Comparison of ENCODE assay signal across 1 cellular context in the genomic region with DNA sequence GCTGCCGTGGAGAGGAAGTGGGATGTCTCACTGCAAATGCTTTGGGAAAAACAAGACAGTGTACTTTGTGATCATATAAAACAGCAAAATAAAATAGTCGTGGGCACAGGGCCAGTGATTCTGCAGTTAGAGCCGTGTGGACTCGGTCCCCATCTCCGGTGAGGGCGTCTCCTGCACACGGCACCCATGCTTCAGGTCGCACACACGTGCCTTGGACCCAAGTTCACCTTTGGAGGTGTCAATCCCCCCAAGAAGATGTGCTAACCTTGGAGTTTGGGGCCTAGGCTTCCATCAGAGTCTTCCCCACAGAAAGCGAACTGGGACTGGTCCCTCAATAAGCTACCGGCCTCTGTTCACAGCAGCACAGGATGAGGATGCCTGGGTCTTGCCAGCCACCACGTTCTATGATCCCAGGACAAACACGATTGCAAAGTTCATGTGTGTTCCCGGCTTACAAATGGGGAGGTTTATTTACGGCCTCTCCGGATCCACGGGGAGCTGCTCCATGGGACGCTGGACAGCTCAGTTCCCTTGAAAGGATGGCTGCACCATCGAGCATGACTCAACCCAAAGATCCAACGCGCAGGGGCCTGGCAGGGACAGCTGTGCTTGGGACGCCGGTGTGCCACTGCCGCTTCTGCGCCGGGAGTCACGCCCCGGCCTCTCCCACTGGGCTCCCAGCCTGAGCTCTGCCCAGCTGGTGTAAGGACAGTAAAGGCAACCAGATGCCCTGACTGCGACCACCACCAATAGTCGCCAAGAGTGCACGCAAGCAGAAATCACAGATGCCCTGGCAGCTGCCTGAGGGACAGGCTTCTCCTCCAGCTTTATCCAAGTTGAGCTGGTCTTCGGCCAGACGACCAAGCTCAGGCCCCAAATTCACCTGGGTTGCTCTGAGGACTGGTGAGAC.
TF ChIP-seq lines count a peak whose summit lies in the region.

No MANE protein-coding gene starts in this region.

TF ChIP-seq in GM23338, 12 proteins besides CTCF, POLR2A, EP300 and RAD21 (continued from another document):
- TF ChIP-seq CREB1 (CRISPR knock-in tag; IDR thresholded peaks at IDR 0.05; ENCODE audit: low read depth) = no peak
- TF ChIP-seq ZNF114 (CRISPR knock-in tag; IDR thresholded peaks at IDR 0.05) = no peak
- TF ChIP-seq POLR2AphosphoS5 (IDR thresholded peaks at IDR 0.05; ENCODE audit: low read depth) = no peak
- TF ChIP-seq, protein P1, sequence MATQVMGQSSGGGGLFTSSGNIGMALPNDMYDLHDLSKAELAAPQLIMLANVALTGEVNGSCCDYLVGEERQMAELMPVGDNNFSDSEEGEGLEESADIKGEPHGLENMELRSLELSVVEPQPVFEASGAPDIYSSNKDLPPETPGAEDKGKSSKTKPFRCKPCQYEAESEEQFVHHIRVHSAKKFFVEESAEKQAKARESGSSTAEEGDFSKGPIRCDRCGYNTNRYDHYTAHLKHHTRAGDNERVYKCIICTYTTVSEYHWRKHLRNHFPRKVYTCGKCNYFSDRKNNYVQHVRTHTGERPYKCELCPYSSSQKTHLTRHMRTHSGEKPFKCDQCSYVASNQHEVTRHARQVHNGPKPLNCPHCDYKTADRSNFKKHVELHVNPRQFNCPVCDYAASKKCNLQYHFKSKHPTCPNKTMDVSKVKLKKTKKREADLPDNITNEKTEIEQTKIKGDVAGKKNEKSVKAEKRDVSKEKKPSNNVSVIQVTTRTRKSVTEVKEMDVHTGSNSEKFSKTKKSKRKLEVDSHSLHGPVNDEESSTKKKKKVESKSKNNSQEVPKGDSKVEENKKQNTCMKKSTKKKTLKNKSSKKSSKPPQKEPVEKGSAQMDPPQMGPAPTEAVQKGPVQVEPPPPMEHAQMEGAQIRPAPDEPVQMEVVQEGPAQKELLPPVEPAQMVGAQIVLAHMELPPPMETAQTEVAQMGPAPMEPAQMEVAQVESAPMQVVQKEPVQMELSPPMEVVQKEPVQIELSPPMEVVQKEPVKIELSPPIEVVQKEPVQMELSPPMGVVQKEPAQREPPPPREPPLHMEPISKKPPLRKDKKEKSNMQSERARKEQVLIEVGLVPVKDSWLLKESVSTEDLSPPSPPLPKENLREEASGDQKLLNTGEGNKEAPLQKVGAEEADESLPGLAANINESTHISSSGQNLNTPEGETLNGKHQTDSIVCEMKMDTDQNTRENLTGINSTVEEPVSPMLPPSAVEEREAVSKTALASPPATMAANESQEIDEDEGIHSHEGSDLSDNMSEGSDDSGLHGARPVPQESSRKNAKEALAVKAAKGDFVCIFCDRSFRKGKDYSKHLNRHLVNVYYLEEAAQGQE (IDR thresholded peaks at IDR 0.05; ENCODE audit: unreplicated experiment) = no peak
- TF ChIP-seq EZH2phosphoT487 (IDR thresholded peaks at IDR 0.05; ENCODE audit: unreplicated experiment) = no peak
- TF ChIP-seq, protein P2, sequence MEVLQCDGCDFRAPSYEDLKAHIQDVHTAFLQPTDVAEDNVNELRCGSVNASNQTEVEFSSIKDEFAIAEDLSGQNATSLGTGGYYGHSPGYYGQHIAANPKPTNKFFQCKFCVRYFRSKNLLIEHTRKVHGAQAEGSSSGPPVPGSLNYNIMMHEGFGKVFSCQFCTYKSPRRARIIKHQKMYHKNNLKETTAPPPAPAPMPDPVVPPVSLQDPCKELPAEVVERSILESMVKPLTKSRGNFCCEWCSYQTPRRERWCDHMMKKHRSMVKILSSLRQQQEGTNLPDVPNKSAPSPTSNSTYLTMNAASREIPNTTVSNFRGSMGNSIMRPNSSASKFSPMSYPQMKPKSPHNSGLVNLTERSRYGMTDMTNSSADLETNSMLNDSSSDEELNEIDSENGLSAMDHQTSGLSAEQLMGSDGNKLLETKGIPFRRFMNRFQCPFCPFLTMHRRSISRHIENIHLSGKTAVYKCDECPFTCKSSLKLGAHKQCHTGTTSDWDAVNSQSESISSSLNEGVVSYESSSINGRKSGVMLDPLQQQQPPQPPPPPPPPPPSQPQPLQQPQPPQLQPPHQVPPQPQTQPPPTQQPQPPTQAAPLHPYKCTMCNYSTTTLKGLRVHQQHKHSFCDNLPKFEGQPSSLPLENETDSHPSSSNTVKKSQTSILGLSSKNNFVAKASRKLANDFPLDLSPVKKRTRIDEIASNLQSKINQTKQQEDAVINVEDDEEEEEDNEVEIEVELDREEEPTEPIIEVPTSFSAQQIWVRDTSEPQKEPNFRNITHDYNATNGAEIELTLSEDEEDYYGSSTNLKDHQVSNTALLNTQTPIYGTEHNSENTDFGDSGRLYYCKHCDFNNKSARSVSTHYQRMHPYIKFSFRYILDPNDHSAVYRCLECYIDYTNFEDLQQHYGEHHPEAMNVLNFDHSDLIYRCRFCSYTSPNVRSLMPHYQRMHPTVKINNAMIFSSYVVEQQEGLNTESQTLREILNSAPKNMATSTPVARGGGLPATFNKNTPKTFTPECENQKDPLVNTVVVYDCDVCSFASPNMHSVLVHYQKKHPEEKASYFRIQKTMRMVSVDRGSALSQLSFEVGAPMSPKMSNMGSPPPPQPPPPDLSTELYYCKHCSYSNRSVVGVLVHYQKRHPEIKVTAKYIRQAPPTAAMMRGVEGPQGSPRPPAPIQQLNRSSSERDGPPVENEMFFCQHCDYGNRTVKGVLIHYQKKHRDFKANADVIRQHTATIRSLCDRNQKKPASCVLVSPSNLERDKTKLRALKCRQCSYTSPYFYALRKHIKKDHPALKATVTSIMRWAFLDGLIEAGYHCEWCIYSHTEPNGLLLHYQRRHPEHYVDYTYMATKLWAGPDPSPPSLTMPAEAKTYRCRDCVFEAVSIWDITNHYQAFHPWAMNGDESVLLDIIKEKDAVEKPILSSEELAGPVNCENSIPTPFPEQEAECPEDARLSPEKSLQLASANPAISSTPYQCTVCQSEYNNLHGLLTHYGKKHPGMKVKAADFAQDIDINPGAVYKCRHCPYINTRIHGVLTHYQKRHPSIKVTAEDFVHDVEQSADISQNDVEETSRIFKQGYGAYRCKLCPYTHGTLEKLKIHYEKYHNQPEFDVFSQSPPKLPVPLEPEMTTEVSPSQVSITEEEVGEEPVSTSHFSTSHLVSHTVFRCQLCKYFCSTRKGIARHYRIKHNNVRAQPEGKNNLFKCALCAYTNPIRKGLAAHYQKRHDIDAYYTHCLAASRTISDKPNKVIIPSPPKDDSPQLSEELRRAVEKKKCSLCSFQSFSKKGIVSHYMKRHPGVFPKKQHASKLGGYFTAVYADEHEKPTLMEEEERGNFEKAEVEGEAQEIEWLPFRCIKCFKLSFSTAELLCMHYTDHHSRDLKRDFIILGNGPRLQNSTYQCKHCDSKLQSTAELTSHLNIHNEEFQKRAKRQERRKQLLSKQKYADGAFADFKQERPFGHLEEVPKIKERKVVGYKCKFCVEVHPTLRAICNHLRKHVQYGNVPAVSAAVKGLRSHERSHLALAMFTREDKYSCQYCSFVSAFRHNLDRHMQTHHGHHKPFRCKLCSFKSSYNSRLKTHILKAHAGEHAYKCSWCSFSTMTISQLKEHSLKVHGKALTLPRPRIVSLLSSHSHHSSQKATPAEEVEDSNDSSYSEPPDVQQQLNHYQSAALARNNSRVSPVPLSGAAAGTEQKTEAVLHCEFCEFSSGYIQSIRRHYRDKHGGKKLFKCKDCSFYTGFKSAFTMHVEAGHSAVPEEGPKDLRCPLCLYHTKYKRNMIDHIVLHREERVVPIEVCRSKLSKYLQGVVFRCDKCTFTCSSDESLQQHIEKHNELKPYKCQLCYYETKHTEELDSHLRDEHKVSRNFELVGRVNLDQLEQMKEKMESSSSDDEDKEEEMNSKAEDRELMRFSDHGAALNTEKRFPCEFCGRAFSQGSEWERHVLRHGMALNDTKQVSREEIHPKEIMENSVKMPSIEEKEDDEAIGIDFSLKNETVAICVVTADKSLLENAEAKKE (CRISPR knock-in tag; IDR thresholded peaks at IDR 0.05) = no peak
- TF ChIP-seq NANOG (IDR thresholded peaks at IDR 0.05; ENCODE audit: borderline replicate concordance) = no peak
